13 cellular contexts compared by ENCODE assay signal in genomic region chr7:36977878-36978277, GRCh38.
DNase-seq lines count a peak whose midpoint lies in the region; ATAC-seq and TF ChIP-seq lines count a peak whose summit lies in the region.
"Had no signal": no experiment of that assay in that cellular context is flagged by ENCODE, and none has a peak within 500 bp of the region (broad histone marks: within the 10 kb centered on the region; RNA-seq: fewer than 3 reads in every experiment).

No MANE protein-coding gene starts in this region.

- no peak for TF ChIP-seq CTCF in right lobe of liver (IDR thresholded peaks at IDR 0.05)

- H3K9me3 ChIP-seq in CD4-positive, alpha-beta memory T cell (ENCODE audit: control insufficient read depth in 1 of 2, low read length in 2 of 2), result no peaks in the 10 kb centered on the region
- H3K9me3 ChIP-seq in right lobe of liver, result no peaks in the 10 kb centered on the region
- H3K9me3 ChIP-seq: BE2C had no signal

- POLR2A ChIA-PET in CD4-positive, alpha-beta memory T cell (lab: Charles Lee; ENCODE audit: partially characterized antibody), result no interaction called here

- no peaks in the 10 kb centered on the region for H3K4me1 ChIP-seq in CD4-positive, alpha-beta memory T cell (ENCODE audit: insufficient read depth, low read length)
- peaks cover 0 to 23% (median 5%) of the 10 kb centered on the region in 4 donors for H3K4me1 ChIP-seq in right lobe of liver
- H3K4me1 ChIP-seq: BE2C had no signal

- no peaks in the 10 kb centered on the region for H3K27me3 Mint-ChIP-seq in CD4-positive, alpha-beta memory T cell
- H3K27me3 Mint-ChIP-seq in effector memory CD8-positive, alpha-beta T cell, result no peaks in the 10 kb centered on the region

- no peak overlapping the region for H3K27ac ChIP-seq in CD4-positive, alpha-beta memory T cell (ENCODE audit: low read depth, low read length)
- H3K27ac ChIP-seq in right lobe of liver, result peak overlapping the region in 2 of 3 donors; percentile 4 to 57
- H3K27ac ChIP-seq: C4-2B, GM23248 had no signal

- H3K36me3 Mint-ChIP-seq in CD4-positive, alpha-beta memory T cell, result peaks cover 26 to 50% of the 10 kb centered on the region in 2 donors
- H3K36me3 Mint-ChIP-seq in effector memory CD8-positive, alpha-beta T cell (ENCODE audit: insufficient read depth), result no peaks in the 10 kb centered on the region
- no peaks in the 10 kb centered on the region for H3K36me3 Mint-ChIP-seq in stimulated activated effector memory CD8-positive, alpha-beta T cell treated with anti-CD3 and anti-CD28 coated beads, Interleukin-12 subunit alpha, Interleukin-12 subunit beta, amount 100 ng/mL, for 72 hours

- H3K4me3 Mint-ChIP-seq in CD4-positive, alpha-beta memory T cell, result no peak overlapping the region
- H3K4me3 Mint-ChIP-seq in effector memory CD8-positive, alpha-beta T cell, result no peak overlapping the region
- H3K4me3 Mint-ChIP-seq in stimulated activated effector memory CD8-positive, alpha-beta T cell treated with anti-CD3 and anti-CD28 coated beads, Interleukin-12 subunit alpha, Interleukin-12 subunit beta, amount 100 ng/mL, for 72 hours, result no peak overlapping the region

- peaks cover 10 to 20% (median 13%) of the 10 kb centered on the region in 4 donors for H3K4me1 Mint-ChIP-seq in CD4-positive, alpha-beta memory T cell
- H3K4me1 Mint-ChIP-seq in effector memory CD8-positive, alpha-beta T cell (ENCODE audit: low read depth in 2 of 2), result peaks cover 4 to 11% of the 10 kb centered on the region in 2 donors
- H3K4me1 Mint-ChIP-seq in stimulated activated effector memory CD8-positive, alpha-beta T cell treated with anti-CD3 and anti-CD28 coated beads, Interleukin-12 subunit alpha, Interleukin-12 subunit beta, amount 100 ng/mL, for 72 hours, result peaks cover 16% of the 10 kb centered on the region

- peaks cover 0 to 4% (median 0%) of the 10 kb centered on the region in 8 donors for H3K9me3 Mint-ChIP-seq in CD4-positive, alpha-beta memory T cell
- H3K9me3 Mint-ChIP-seq in effector memory CD8-positive, alpha-beta T cell, result peaks cover 0 to 1% of the 10 kb centered on the region in 2 donors
- no peaks in the 10 kb centered on the region for H3K9me3 Mint-ChIP-seq in stimulated activated effector memory CD8-positive, alpha-beta T cell treated with anti-CD3 and anti-CD28 coated beads, Interleukin-12 subunit alpha, Interleukin-12 subunit beta, amount 100 ng/mL, for 72 hours

- no peak for DNase-seq in CD4-positive, alpha-beta memory T cell
- no peak for DNase-seq in effector memory CD8-positive, alpha-beta T cell
- DNase-seq in right lobe of liver (no peak), dermis blood vessel endothelial cell (no peak), NCI-H1694 (lab: John Stamatoyannopoulos, UW) (no peak), kidney glomerular epithelial cell (lab: John Stamatoyannopoulos, UW) (no peak)
- no peak for DNase-seq in stimulated activated effector memory CD8-positive, alpha-beta T cell treated with anti-CD3 and anti-CD28 coated beads, Interleukin-12 subunit alpha, Interleukin-12 subunit beta, amount 100 ng/mL, for 72 hours (ENCODE audit: low spot score in 2 of 2)
- DNase-seq: BE2C, GM23248, IMR-90 had no signal

- no peak for ATAC-seq in effector memory CD8-positive, alpha-beta T cell (replicated peaks)
- peak; percentile 88 to 97 (median 92) for ATAC-seq in right lobe of liver
- no peak for ATAC-seq in stimulated activated effector memory CD8-positive, alpha-beta T cell treated with anti-CD3 and anti-CD28 coated beads, Interleukin-12 subunit alpha, Interleukin-12 subunit beta, amount 100 ng/mL, for 72 hours
- ATAC-seq: GM12878, HCT116 had no signal

- H3K36me3 ChIP-seq in CD4-positive, alpha-beta memory T cell (ENCODE audit: insufficient read depth, low read length), result no peaks in the 10 kb centered on the region
- H3K36me3 ChIP-seq in right lobe of liver, result no peaks in the 10 kb centered on the region
- H3K36me3 ChIP-seq: BE2C had no signal

- no peak overlapping the region for H3K4me3 ChIP-seq in CD4-positive, alpha-beta memory T cell (ENCODE audit: low read length in 2 of 2)
- H3K4me3 ChIP-seq in right lobe of liver, result no peak overlapping the region
- H3K4me3 ChIP-seq: GM12878, GM23248 had no signal

- CTCF ChIA-PET in CD4-positive, alpha-beta memory T cell (lab: Charles Lee; ENCODE audit: partially characterized antibody), result interaction anchor here (0.6 to 2.4 kb wide), 3 partner anchors 8 to 12 kb away, joined by 3 to 11 read pairs (median 3); no protein-coding TSS in a partner anchor

- TF ChIP-seq POLR2A in right lobe of liver (IDR thresholded peaks at IDR 0.05), result no peak

- no peaks in the 10 kb centered on the region for H3K27me3 ChIP-seq in CD4-positive, alpha-beta memory T cell (ENCODE audit: insufficient read depth, low read length)
- no peaks in the 10 kb centered on the region for H3K27me3 ChIP-seq in right lobe of liver
- H3K27me3 ChIP-seq: BE2C had no signal

- intact Hi-C loops in CD4-positive, alpha-beta memory T cell (cut with micrococcal nuclease), result no loop called here
- intact Hi-C loops in right lobe of liver (cut with DNase I), result loop anchor here in 1 of 2 donors (10.0 kb wide), 1 partner anchor 207 kb away; no protein-coding TSS in a partner anchor

- H3K27ac Mint-ChIP-seq in CD4-positive, alpha-beta memory T cell, result peak overlapping the region in 4 of 7 donors; percentile 49 to 69 (median 56)
- peak overlapping the region; percentile 66 to 70 for H3K27ac Mint-ChIP-seq in effector memory CD8-positive, alpha-beta T cell
- peak overlapping the region; percentile 32 for H3K27ac Mint-ChIP-seq in stimulated activated effector memory CD8-positive, alpha-beta T cell treated with anti-CD3 and anti-CD28 coated beads, Interleukin-12 subunit alpha, Interleukin-12 subunit beta, amount 100 ng/mL, for 72 hours

Comparison
In these comparisons a context has a peak if more than half of its experiments do, and no peak if none do; other contexts are left out.
1. ATAC-seq: peak in right lobe of liver (4 of 4); none in effector memory CD8-positive, alpha-beta T cell (single experiment) and stimulated activated effector memory CD8-positive, alpha-beta T cell treated with anti-CD3 and anti-CD28 coated beads, Interleukin-12 subunit alpha, Interleukin-12 subunit beta, amount 100 ng/mL, for 72 hours (single experiment).
2. Peak in every context shown above with its lines, with median percentiles within 50 percentile points of each other: H3K27ac Mint-ChIP-seq.